In genomic region chr2:189848276-189848675, GRCh38 we compare ENCODE assay signal across 27 cellular contexts.
"Had no signal": no experiment of that assay in that cellular context is flagged by ENCODE, and none has a peak within 500 bp of the region (broad histone marks: within the 10 kb centered on the region; RNA-seq: fewer than 3 reads in every experiment).

No MANE protein-coding gene starts in this region.

- ATAC-seq: activated naive CD8-positive, alpha-beta T cell treated with anti-CD3 and anti-CD28 coated beads, Interleukin-2, amount 50 U/mL, for 24 hours; effector memory CD8-positive, alpha-beta T cell; left lung; natural killer cell had no signal

- H3K27me3 Mint-ChIP-seq: activated CD4-positive, alpha-beta memory T cell treated with anti-CD3 and anti-CD28 coated beads for 36 hours; activated naive CD8-positive, alpha-beta T cell treated with anti-CD3 and anti-CD28 coated beads, Interleukin-2, amount 50 U/mL, for 24 hours; effector memory CD8-positive, alpha-beta T cell; type B pancreatic cell had no signal

- H3K4me3 Mint-ChIP-seq: activated CD4-positive, alpha-beta memory T cell treated with anti-CD3 and anti-CD28 coated beads for 36 hours; activated naive CD8-positive, alpha-beta T cell treated with anti-CD3 and anti-CD28 coated beads, Interleukin-2, amount 50 U/mL, for 24 hours; effector memory CD8-positive, alpha-beta T cell; mesothelial cell of epicardium; natural killer cell; T-helper 1 cell treated with Interleukin-12 subunit alpha and Interleukin-12 subunit beta and Interleukin-4 antibody, amounts not matched to agents 30 μg/mL and 1 μg/mL, for 36 hours; type B pancreatic cell had no signal

- H3K9me3 Mint-ChIP-seq: activated CD4-positive, alpha-beta memory T cell treated with anti-CD3 and anti-CD28 coated beads for 36 hours; activated naive CD8-positive, alpha-beta T cell treated with anti-CD3 and anti-CD28 coated beads, Interleukin-2, amount 50 U/mL, for 24 hours; effector memory CD8-positive, alpha-beta T cell; mesothelial cell of epicardium; natural killer cell; T-helper 1 cell treated with Interleukin-12 subunit alpha and Interleukin-12 subunit beta and Interleukin-4 antibody, amounts not matched to agents 30 μg/mL and 1 μg/mL, for 36 hours; type B pancreatic cell had no signal

- H3K4me1 Mint-ChIP-seq: activated naive CD8-positive, alpha-beta T cell treated with anti-CD3 and anti-CD28 coated beads, Interleukin-2, amount 50 U/mL, for 24 hours; natural killer cell had no signal

- H3K27ac ChIP-seq: brain microvascular endothelial cell, colonic mucosa, dorsolateral prefrontal cortex, esophagus squamous epithelium, left lung, neutrophil, ovary, prostate gland, spleen, testis, vagina had no signal

- H3K27me3 ChIP-seq: brain microvascular endothelial cell, colonic mucosa, dorsolateral prefrontal cortex, esophagus squamous epithelium, left lung, neutrophil, ovary, spleen, testis, vagina had no signal

- H3K4me1 ChIP-seq: colonic mucosa, esophagus squamous epithelium, left lung, prostate gland, spleen, testis, vagina had no signal

- H3K36me3 ChIP-seq: brain microvascular endothelial cell, colonic mucosa, neutrophil, ovary, prostate gland had no signal

- H3K9me3 ChIP-seq: colonic mucosa, esophagus squamous epithelium, left lung, neutrophil, ovary, prostate gland, spleen, testis, vagina had no signal

- H3K4me3 ChIP-seq: colonic mucosa, dorsolateral prefrontal cortex, esophagus squamous epithelium, left lung, ovary, prostate gland, spleen, testis, vagina had no signal

- DNase-seq: activated CD4-positive, alpha-beta memory T cell treated with anti-CD3 and anti-CD28 coated beads for 36 hours; activated CD4-positive, alpha-beta T cell treated with anti-CD3 and anti-CD28 coated beads for 48 hours; activated CD4-positive, CD25-positive, alpha-beta regulatory T cell; activated gamma-delta T cell; activated naive CD4-positive, alpha-beta T cell treated with anti-CD3 and anti-CD28 coated beads, Interleukin-2, amount 50 U/mL, for 16 hours; activated naive CD8-positive, alpha-beta T cell treated with anti-CD3 and anti-CD28 coated beads, Interleukin-2, amount 50 U/mL, for 24 hours; brain microvascular endothelial cell; central memory CD4-positive, alpha-beta T cell; colonic mucosa; dorsolateral prefrontal cortex; effector memory CD8-positive, alpha-beta T cell; esophagus squamous epithelium; foreskin melanocyte; left lung; natural killer cell; ovary; spleen; stimulated activated CD4-positive, alpha-beta T cell treated with anti-CD3 and anti-CD28 coated beads, Interleukin-4, amount 100 ng/mL, for 1 hour; stimulated activated naive CD4-positive, alpha-beta T cell; T1000; testis had no signal

- H3K27ac Mint-ChIP-seq: activated CD4-positive, alpha-beta memory T cell treated with anti-CD3 and anti-CD28 coated beads for 36 hours; activated naive CD8-positive, alpha-beta T cell treated with anti-CD3 and anti-CD28 coated beads, Interleukin-2, amount 50 U/mL, for 24 hours; mesothelial cell of epicardium; natural killer cell; T-helper 1 cell treated with Interleukin-12 subunit alpha and Interleukin-12 subunit beta and Interleukin-4 antibody, amounts not matched to agents 30 μg/mL and 1 μg/mL, for 36 hours; type B pancreatic cell had no signal
